In genomic region chr6:11788043-11788442, GRCh38 we compare ENCODE assay signal across 23 cellular contexts. TPM values are rescaled to one million over a fixed set of nuclear protein-coding genes. Genes with fewer than 3 reads are reported as not detected.
A peak's percentile ranks its signal among the peaks of the same experiment; 100 is the strongest.
DNase-seq lines count a peak whose midpoint lies in the region; ATAC-seq and TF ChIP-seq lines count a peak whose summit lies in the region.
"Had no signal": no experiment of that assay in that cellular context is flagged by ENCODE, and none has a peak within 500 bp of the region (broad histone marks: within the 10 kb centered on the region; RNA-seq: fewer than 3 reads in every experiment).

No MANE protein-coding gene starts in this region.

- H3K4me1 ChIP-seq in DND-41 (ENCODE audit: insufficient read depth, low read length) (peaks cover 32% of the 10 kb centered on the region), right lobe of liver (no peaks in the 10 kb centered on the region), Caco-2 (no peaks in the 10 kb centered on the region)

- H3K9me3 Mint-ChIP-seq in Caco-2 (ENCODE audit: unreplicated experiment) = peaks cover 7% of the 10 kb centered on the region

- intact Hi-C loops in right lobe of liver (cut with DNase I) (no loop called here), Caco-2 (cut with micrococcal nuclease; ENCODE audit: unreplicated experiment) (no loop called here)

- H3K4me3 ChIP-seq in DND-41 (ENCODE audit: low read depth in 1 of 2, low read length in 2 of 2) = no peak overlapping the region
- H3K4me3 ChIP-seq in Jurkat, Clone E6-1 (ENCODE audit: low read length) = no peak overlapping the region
- H3K4me3 ChIP-seq in coronary artery = no peak overlapping the region
- no peak overlapping the region for H3K4me3 ChIP-seq in right lobe of liver
- H3K4me3 ChIP-seq in Caco-2 (ENCODE audit: low read depth, low read length) = no peak overlapping the region
- H3K4me3 ChIP-seq: A549 had no signal

- 63% methylated on average over 4 of the region's 4 CpGs for WGBS in right lobe of liver (ENCODE audit: insufficient coverage, low coverage, low lambda C conversion rate, missing lambda C conversion rate)

- H3K4me1 Mint-ChIP-seq in Caco-2 (ENCODE audit: low read depth, unreplicated experiment) = no peaks in the 10 kb centered on the region

- no peaks in the 10 kb centered on the region for H3K79me2 ChIP-seq in DND-41 (ENCODE audit: insufficient read depth, low read length)

- no peak for TF ChIP-seq POLR2A in right lobe of liver (IDR thresholded peaks at IDR 0.05)

- H3K9me3 ChIP-seq in DND-41 (ENCODE audit: insufficient read depth, low read length, severe bottlenecking) (no peaks in the 10 kb centered on the region), right lobe of liver (no peaks in the 10 kb centered on the region), Caco-2 (0 out of 2 replicates have a peak, but pooled peaks cover 7% of the 10 kb centered on the region)
- H3K9me3 ChIP-seq: A549 had no signal

- POLR2A ChIA-PET in Caco-2 (lab: Charles Lee) = no interaction called here

- H3K4me3 Mint-ChIP-seq in Caco-2 (ENCODE audit: unreplicated experiment) = no peak overlapping the region
- H3K4me3 Mint-ChIP-seq: CD8-positive, alpha-beta T cell; IgD-negative memory B cell; T-cell had no signal

- H3K36me3 Mint-ChIP-seq in Caco-2 (ENCODE audit: insufficient read depth, unreplicated experiment) = no peaks in the 10 kb centered on the region
- H3K36me3 Mint-ChIP-seq: IgD-negative memory B cell had no signal

- H3K4me2 ChIP-seq in DND-41 (ENCODE audit: insufficient read depth, low read length) = peak overlapping the region; percentile 8; the same call in 1 of the 2 replicates
- H3K4me2 ChIP-seq: A549, SK-N-SH had no signal

- H3K27ac ChIP-seq in DND-41 (ENCODE audit: low read length) (peak overlapping the region; percentile 59), coronary artery (no peak overlapping the region), right lobe of liver (no peak overlapping the region)
- H3K27ac ChIP-seq: A549 had no signal

- TF ChIP-seq CTCF in DND-41 (IDR thresholded peaks at IDR 0.05; ENCODE audit: borderline replicate concordance, extremely low read depth, low read length, poor library complexity, severe bottlenecking) (no peak), coronary artery (IDR thresholded peaks at IDR 0.05) (no peak), right lobe of liver (IDR thresholded peaks at IDR 0.05) (no peak), Caco-2 (IDR thresholded peaks at IDR 0.05; ENCODE audit: insufficient read depth in 1 of 2, low read depth in 1 of 2, low read length in 1 of 2, severe bottlenecking in 1 of 2, unreplicated experiment in 1 of 2) (no peak)

- CTCF ChIA-PET in Caco-2 (lab: Charles Lee) = no interaction called here

- H3K36me3 ChIP-seq in DND-41 (ENCODE audit: insufficient read depth, low read length) = no peaks in the 10 kb centered on the region
- H3K36me3 ChIP-seq in right lobe of liver = no peaks in the 10 kb centered on the region
- no peaks in the 10 kb centered on the region for H3K36me3 ChIP-seq in Caco-2 (ENCODE audit: control insufficient read depth, insufficient read depth, low read length)

- no peak overlapping the region for H3K27ac Mint-ChIP-seq in Caco-2 (ENCODE audit: unreplicated experiment)
- H3K27ac Mint-ChIP-seq: CD8-positive, alpha-beta T cell; IgD-negative memory B cell; T-cell had no signal

- H2AFZ ChIP-seq in DND-41 (ENCODE audit: low read depth, low read length) = 0 out of 2 replicates have a peak overlapping the region, but pooled peaks have one; percentile 13

- H3K27me3 ChIP-seq in DND-41 (ENCODE audit: insufficient read depth, low read length, poor library complexity) = no peaks in the 10 kb centered on the region
- H3K27me3 ChIP-seq in right lobe of liver = no peaks in the 10 kb centered on the region
- H3K27me3 ChIP-seq in Caco-2 (replicated peaks; ENCODE audit: control insufficient read depth, insufficient read depth, low read length) = no peaks in the 10 kb centered on the region

- peak overlapping the region; percentile 23; the same call in 1 of the 2 replicates for H3K9ac ChIP-seq in DND-41 (ENCODE audit: low read depth, low read length)
- H3K9ac ChIP-seq: SK-N-SH had no signal

- H4K20me1 ChIP-seq in DND-41 (ENCODE audit: insufficient read depth, low read length) = no peaks in the 10 kb centered on the region

- no TSS peak for BruUV-seq in Caco-2 (replicated peaks; lab: Mats Ljungman, UMichigan)

- peak; percentile 86 for ATAC-seq in DND-41 (ENCODE audit: insufficient read depth, low read depth)
- ATAC-seq in right lobe of liver = no peak
- ATAC-seq: A549; CD8-positive, alpha-beta T cell; T-cell had no signal

- H3K27me3 Mint-ChIP-seq in Caco-2 (ENCODE audit: insufficient read depth, unreplicated experiment) = no peaks in the 10 kb centered on the region
- H3K27me3 Mint-ChIP-seq: T-cell had no signal

- DNase-seq in DND-41 (peak; percentile 57), SKM-1 (lab: John Stamatoyannopoulos, UW; ENCODE audit: unreplicated experiment) (peak; percentile 22), coronary artery (ENCODE audit: low spot score) (peak; percentile 19), hippocampal formation (lab: John Stamatoyannopoulos, UW) (no peak), right lobe of liver (no peak), Caco-2 (no peak)
- DNase-seq in Jurkat, Clone E6-1 (ENCODE audit: low read depth, low spot score) = peak; percentile 28
- no peak for DNase-seq in central memory CD4-positive, alpha-beta T cell
- DNase-seq: AML-193; CD8-positive, alpha-beta T cell; DMS 273 treated with DMSO at 0.1 percent for 48 hours; DMS79; GF-D8; H7; NCI-H2029; NCI-H446; NCI-H524 treated with DMSO at 0.1 percent for 48 hours; NCI-H82; NK-92 treated with Interleukin-12 subunit alpha and Interleukin-12 subunit beta, amount 100 ng/mL, for 24 hours; SK-N-SH; T-cell had no signal

RNA-seq across cellular contexts. Expression of gene ADTRP, which starts 9.4 kb away (rescaled TPM):
- 0.95 TPM for polyA plus RNA-seq in Jurkat, Clone E6-1 (2012; ENCODE audit: insufficient read depth, insufficient read length)
- total RNA-seq in right lobe of liver = 1 to 10 TPM in 2 of 6 experiments, under 1 TPM in 3, not detected in 1; 0.46 to 1.9 (median 0.92) TPM
- total RNA-seq in Caco-2 (2022) = 3.0 and 5.2 TPM in 2 replicates

Comparison
In these comparisons a context has a peak if more than half of its experiments do, and no peak if none do; other contexts are left out.
1. DNase-seq: peak in DND-41 (single experiment), Jurkat, Clone E6-1 (single experiment), SKM-1 (single experiment) and coronary artery (single experiment); none in hippocampal formation (0 of 2), right lobe of liver (0 of 3), Caco-2 (0 of 2) and central memory CD4-positive, alpha-beta T cell (single experiment).